10 cellular contexts compared by ENCODE assay signal in the genomic region with DNA sequence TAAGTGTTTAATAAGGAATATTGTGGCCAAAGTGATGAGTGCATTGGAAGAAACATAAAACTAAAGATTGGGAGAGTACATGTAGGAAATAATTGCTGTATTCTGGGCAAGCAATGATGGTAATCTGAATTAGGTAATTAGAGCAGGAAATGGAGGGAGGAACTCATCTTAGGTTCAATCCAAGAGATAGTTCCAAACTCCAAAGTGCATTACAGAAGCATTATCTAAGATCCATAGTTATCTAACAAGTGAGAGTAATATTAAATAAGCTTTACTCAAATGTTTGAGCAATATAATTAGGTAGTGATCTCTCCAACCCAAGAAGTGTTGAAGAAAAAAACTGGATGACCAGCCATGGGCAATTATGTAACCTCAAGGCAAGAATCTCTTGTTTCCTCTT.
"Had no signal": no experiment of that assay in that cellular context is flagged by ENCODE, and none has a peak within 500 bp of the region (broad histone marks: within the 10 kb centered on the region; RNA-seq: fewer than 3 reads in every experiment).

No MANE protein-coding gene starts in this region.

- H3K4me3 Mint-ChIP-seq: HFFc6 had no signal

- H3K9me3 ChIP-seq: HAP-1 had no signal

- FAIRE-seq: HTR-8/SVneo, K562 had no signal

- H3K9me3 Mint-ChIP-seq: HFFc6 had no signal

- H3K4me1 ChIP-seq: HAP-1 had no signal

- ATAC-seq: HCT116, K562 had no signal

- H3K27ac ChIP-seq: GM23248 had no signal

- H3K27ac Mint-ChIP-seq: HFFc6 had no signal

- DNase-seq: GM23248, GOT3, H7, HFFc6, IMR-90, KG1 had no signal

- H3K36me3 ChIP-seq: HAP-1 had no signal

- H3K4me3 ChIP-seq: GM23248, HAP-1, K562 had no signal
